Comparison of ENCODE assay signal across 14 cellular contexts in the genomic region with DNA sequence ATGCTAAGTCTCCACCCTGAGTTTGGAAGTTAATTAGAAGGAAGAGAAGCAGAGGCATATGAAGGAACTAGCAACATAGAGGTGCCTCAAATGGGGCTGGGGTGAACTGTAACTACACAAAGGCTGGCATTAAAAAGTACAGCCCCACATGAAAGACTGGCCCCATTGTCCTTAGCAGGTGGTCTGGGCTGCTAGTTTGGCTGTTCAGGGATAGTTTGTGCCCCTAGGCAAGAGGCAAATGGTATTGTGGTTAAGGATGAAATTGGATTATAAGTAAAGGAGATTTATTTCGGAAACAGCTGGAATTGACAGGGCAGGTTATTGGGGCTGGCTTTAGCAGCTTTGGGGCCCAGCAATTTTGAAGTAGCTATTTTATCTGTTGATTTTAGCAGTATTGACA.
DNase-seq lines count a peak whose midpoint lies in the region; ATAC-seq and TF ChIP-seq lines count a peak whose summit lies in the region.
"Had no signal": no experiment of that assay in that cellular context is flagged by ENCODE, and none has a peak within 500 bp of the region (broad histone marks: within the 10 kb centered on the region; RNA-seq: fewer than 3 reads in every experiment).

No MANE protein-coding gene starts in this region.

- no peaks in the 10 kb centered on the region for H3K9me3 ChIP-seq in SJCRH30 (replicated peaks)

- peaks cover 33% of the 10 kb centered on the region for H3K36me3 Mint-ChIP-seq in activated CD8-positive, alpha-beta T cell treated with anti-CD3 and anti-CD28 coated beads, Interleukin-2, amount 10 ng/mL, durations not matched to agents 7 days and 5 days (ENCODE audit: low read depth)
- peaks cover 4% of the 10 kb centered on the region for H3K36me3 Mint-ChIP-seq in activated CD8-positive, alpha-beta T cell treated with anti-CD3 and anti-CD28 coated beads for 36 hours (ENCODE audit: low read depth)
- peaks cover 15% of the 10 kb centered on the region for H3K36me3 Mint-ChIP-seq in HFFc6 (ENCODE audit: low read depth)
- H3K36me3 Mint-ChIP-seq: CD4-positive, CD25-positive, alpha-beta regulatory T cell had no signal

- no peak for ATAC-seq in activated CD8-positive, alpha-beta T cell treated with anti-CD3 and anti-CD28 coated beads, Interleukin-2, amount 10 ng/mL, durations not matched to agents 7 days and 5 days
- ATAC-seq in activated CD8-positive, alpha-beta T cell treated with anti-CD3 and anti-CD28 coated beads for 36 hours: no peak
- no peak for ATAC-seq in GM19455 (IDR thresholded peaks at IDR 0.05; ENCODE audit: unreplicated experiment)
- ATAC-seq in HG02571 (IDR thresholded peaks at IDR 0.05; ENCODE audit: unreplicated experiment): no peak

- no peaks in the 10 kb centered on the region for H3K36me3 ChIP-seq in SJCRH30
- H3K36me3 ChIP-seq: BLaER1 treated with 17β-estradiol and CSF1 and Interleukin-3, amounts not matched to agents 10 nM and 100 nM had no signal

- H3K4me1 ChIP-seq in SJCRH30: peaks cover 54% of the 10 kb centered on the region

- peaks cover 3% of the 10 kb centered on the region for H3K9me3 Mint-ChIP-seq in activated CD8-positive, alpha-beta T cell treated with anti-CD3 and anti-CD28 coated beads, Interleukin-2, amount 10 ng/mL, durations not matched to agents 7 days and 5 days (ENCODE audit: insufficient read depth)
- peaks cover 4% of the 10 kb centered on the region for H3K9me3 Mint-ChIP-seq in activated CD8-positive, alpha-beta T cell treated with anti-CD3 and anti-CD28 coated beads for 36 hours
- H3K9me3 Mint-ChIP-seq in HFFc6: no peaks in the 10 kb centered on the region

- no peak for DNase-seq in activated CD8-positive, alpha-beta T cell treated with anti-CD3 and anti-CD28 coated beads, Interleukin-2, amount 10 ng/mL, durations not matched to agents 7 days and 5 days
- no peak for DNase-seq in activated CD8-positive, alpha-beta T cell treated with anti-CD3 and anti-CD28 coated beads for 36 hours
- no peak for DNase-seq in HFFc6
- peak; percentile 94 to 99 for DNase-seq in SJCRH30
- no peak for DNase-seq in SW480 (ENCODE audit: low spot score)
- DNase-seq: AML-193; CD4-positive, CD25-positive, alpha-beta regulatory T cell; DMS79; HCEC 1CT; KBM-7 had no signal

- no peaks in the 10 kb centered on the region for H3K27me3 ChIP-seq in SJCRH30

- POLR2A ChIA-PET in activated CD8-positive, alpha-beta T cell treated with anti-CD3 and anti-CD28 coated beads, Interleukin-2, amount 10 ng/mL, durations not matched to agents 7 days and 5 days (lab: Charles Lee): no interaction called here
- POLR2A ChIA-PET in activated CD8-positive, alpha-beta T cell treated with anti-CD3 and anti-CD28 coated beads for 36 hours (lab: Charles Lee): interaction anchor here (0.6 kb wide), 1 partner anchor 602 kb away, joined by 3 read pairs; no protein-coding TSS in a partner anchor

- no peak overlapping the region for H3K4me3 ChIP-seq in SJCRH30
- H3K4me3 ChIP-seq: BLaER1 treated with 17β-estradiol and CSF1 and Interleukin-3, amounts not matched to agents 10 nM and 100 nM had no signal

- CTCF ChIA-PET in activated CD8-positive, alpha-beta T cell treated with anti-CD3 and anti-CD28 coated beads, Interleukin-2, amount 10 ng/mL, durations not matched to agents 7 days and 5 days (lab: Charles Lee): no interaction called here
- CTCF ChIA-PET in activated CD8-positive, alpha-beta T cell treated with anti-CD3 and anti-CD28 coated beads for 36 hours (lab: Charles Lee): no interaction called here

- peak overlapping the region; percentile 58 for H3K27ac Mint-ChIP-seq in activated CD8-positive, alpha-beta T cell treated with anti-CD3 and anti-CD28 coated beads, Interleukin-2, amount 10 ng/mL, durations not matched to agents 7 days and 5 days
- H3K27ac Mint-ChIP-seq in activated CD8-positive, alpha-beta T cell treated with anti-CD3 and anti-CD28 coated beads for 36 hours: no peak overlapping the region
- H3K27ac Mint-ChIP-seq in HFFc6: peak overlapping the region; percentile 30
- H3K27ac Mint-ChIP-seq: CD4-positive, CD25-positive, alpha-beta regulatory T cell had no signal

- peaks cover 50% of the 10 kb centered on the region for H3K4me1 Mint-ChIP-seq in activated CD8-positive, alpha-beta T cell treated with anti-CD3 and anti-CD28 coated beads, Interleukin-2, amount 10 ng/mL, durations not matched to agents 7 days and 5 days (ENCODE audit: low read depth)
- H3K4me1 Mint-ChIP-seq in activated CD8-positive, alpha-beta T cell treated with anti-CD3 and anti-CD28 coated beads for 36 hours (ENCODE audit: low read depth): peaks cover 24% of the 10 kb centered on the region
- H3K4me1 Mint-ChIP-seq in HFFc6 (ENCODE audit: low read depth): peaks cover 76% of the 10 kb centered on the region

- intact Hi-C loops in activated CD8-positive, alpha-beta T cell treated with anti-CD3 and anti-CD28 coated beads for 36 hours (cut with micrococcal nuclease): loop anchor here (10.0 kb wide), 1 partner anchor 529 kb away; no protein-coding TSS in a partner anchor

- no peaks in the 10 kb centered on the region for H3K27me3 Mint-ChIP-seq in activated CD8-positive, alpha-beta T cell treated with anti-CD3 and anti-CD28 coated beads, Interleukin-2, amount 10 ng/mL, durations not matched to agents 7 days and 5 days (ENCODE audit: low read depth)
- H3K27me3 Mint-ChIP-seq in activated CD8-positive, alpha-beta T cell treated with anti-CD3 and anti-CD28 coated beads for 36 hours: peaks cover 7% of the 10 kb centered on the region
- no peaks in the 10 kb centered on the region for H3K27me3 Mint-ChIP-seq in HFFc6 (ENCODE audit: insufficient read depth)

- no peak for TF ChIP-seq CTCF in activated CD8-positive, alpha-beta T cell treated with anti-CD3 and anti-CD28 coated beads for 36 hours (IDR thresholded peaks at IDR 0.05)
- no peak for TF ChIP-seq CTCF in HFFc6 (IDR thresholded peaks at IDR 0.05)

- H3K4me3 Mint-ChIP-seq in activated CD8-positive, alpha-beta T cell treated with anti-CD3 and anti-CD28 coated beads, Interleukin-2, amount 10 ng/mL, durations not matched to agents 7 days and 5 days: no peak overlapping the region
- H3K4me3 Mint-ChIP-seq in activated CD8-positive, alpha-beta T cell treated with anti-CD3 and anti-CD28 coated beads for 36 hours: no peak overlapping the region
- H3K4me3 Mint-ChIP-seq in HFFc6: no peak overlapping the region
- H3K4me3 Mint-ChIP-seq: CD4-positive, CD25-positive, alpha-beta regulatory T cell had no signal

- H3K27ac ChIP-seq in SJCRH30: peak overlapping the region; percentile 91
- H3K27ac ChIP-seq: 22Rv1; BLaER1 treated with 17β-estradiol and CSF1 and Interleukin-3, amounts not matched to agents 10 nM and 100 nM had no signal

Comparison
In these comparisons a context has a peak if more than half of its experiments do, and no peak if none do; other contexts are left out.
1. DNase-seq: peak in SJCRH30 (2 of 2); none in activated CD8-positive, alpha-beta T cell treated with anti-CD3 and anti-CD28 coated beads, Interleukin-2, amount 10 ng/mL, durations not matched to agents 7 days and 5 days (single experiment), activated CD8-positive, alpha-beta T cell treated with anti-CD3 and anti-CD28 coated beads for 36 hours (single experiment), HFFc6 (single experiment) and SW480 (single experiment).